In genomic region chr11:72591785-72592490, GRCh38 we compare ENCODE assay signal across 9 cellular contexts.
DNase-seq lines count a peak whose midpoint lies in the region; ATAC-seq lines count a peak whose summit lies in the region.
"Had no signal": no experiment of that assay in that cellular context is flagged by ENCODE, and none has a peak within 500 bp of the region (broad histone marks: within the 10 kb centered on the region; RNA-seq: fewer than 3 reads in every experiment).

No MANE protein-coding gene starts in this region.

- H3K4me1 ChIP-seq in naive thymus-derived CD4-positive, alpha-beta T cell (ENCODE audit: control insufficient read depth in 2 of 2, insufficient read depth in 2 of 2, low read length in 2 of 2): peaks cover 5 to 6% of the 10 kb centered on the region in 2 donors

- ATAC-seq in naive thymus-derived CD4-positive, alpha-beta T cell: peak; percentile 91
- no peak for ATAC-seq in HG03439 (IDR thresholded peaks at IDR 0.05; ENCODE audit: unreplicated experiment)
- ATAC-seq: K562 had no signal

- intact Hi-C loops in naive thymus-derived CD4-positive, alpha-beta T cell (cut with micrococcal nuclease): no loop called here

- CTCF ChIA-PET in naive thymus-derived CD4-positive, alpha-beta T cell (lab: Charles Lee): interaction anchor here (1.3 to 1.5 kb wide), 2 partner anchors 51 to 92 kb away, joined by 3 to 4 read pairs; no protein-coding TSS in a partner anchor

- H3K27ac ChIP-seq in naive thymus-derived CD4-positive, alpha-beta T cell (ENCODE audit: low read depth, low read length): no peak overlapping the region

- peaks cover 0 to 1% (median 0%) of the 10 kb centered on the region in 11 donors for H3K9me3 Mint-ChIP-seq in naive thymus-derived CD4-positive, alpha-beta T cell

- no peaks in the 10 kb centered on the region for H3K36me3 ChIP-seq in naive thymus-derived CD4-positive, alpha-beta T cell (ENCODE audit: control insufficient read depth in 2 of 3, insufficient read depth in 3 of 3, low read length in 3 of 3)

- peak overlapping the region in 4 of 9 donors; percentile 5 to 73 (median 16) for H3K27ac Mint-ChIP-seq in naive thymus-derived CD4-positive, alpha-beta T cell

- peak overlapping the region in 8 of 10 donors; percentile 3 to 86 (median 50) for H3K4me3 Mint-ChIP-seq in naive thymus-derived CD4-positive, alpha-beta T cell

- no peak overlapping the region for H3K4me3 ChIP-seq in naive thymus-derived CD4-positive, alpha-beta T cell (ENCODE audit: low read length)
- H3K4me3 ChIP-seq: K562 had no signal

- peaks cover 0 to 6% of the 10 kb centered on the region in 2 donors for H3K27me3 ChIP-seq in naive thymus-derived CD4-positive, alpha-beta T cell (ENCODE audit: control insufficient read depth in 2 of 2, insufficient read depth in 2 of 2, low read length in 2 of 2)

- H3K27me3 Mint-ChIP-seq in naive thymus-derived CD4-positive, alpha-beta T cell: peaks cover 28 to 79% (median 53%) of the 10 kb centered on the region in 5 donors

- POLR2A ChIA-PET in naive thymus-derived CD4-positive, alpha-beta T cell (lab: Charles Lee): no interaction called here

- DNase-seq in DMS 273 (lab: John Stamatoyannopoulos, UW; ENCODE audit: unreplicated experiment) (peak; percentile 91), NCI-H524 treated with DMSO at 0.1 percent for 48 hours (lab: John Stamatoyannopoulos, UW) (peak; percentile 68), activated T-cell treated with anti-CD3 and anti-CD28 coated beads for 4 hours (peak; percentile 22), NCI-H526 treated with DMSO at 0.1 percent for 48 hours (lab: John Stamatoyannopoulos, UW) (no peak), HuH-7.5 (ENCODE audit: low spot score) (no peak), SIG-M5 treated with dmso at 0.1 percent for 504 hours (lab: John Stamatoyannopoulos, UW; ENCODE audit: unreplicated experiment) (no peak)
- peak in 7 of 9 donors; percentile 46 to 83 (median 58) for DNase-seq in naive thymus-derived CD4-positive, alpha-beta T cell

- H3K4me1 Mint-ChIP-seq in naive thymus-derived CD4-positive, alpha-beta T cell: peaks cover 10 to 34% (median 31%) of the 10 kb centered on the region in 7 donors

- H3K36me3 Mint-ChIP-seq in naive thymus-derived CD4-positive, alpha-beta T cell: peaks cover 0 to 8% (median 0%) of the 10 kb centered on the region in 5 donors

- H3K9me3 ChIP-seq in naive thymus-derived CD4-positive, alpha-beta T cell (ENCODE audit: control insufficient read depth in 2 of 3, low read length in 3 of 3): no peaks in the 10 kb centered on the region

Comparison
In these comparisons a context has a peak if more than half of its experiments do, and no peak if none do; other contexts are left out.
1. DNase-seq: peak in DMS 273 (single experiment), NCI-H524 treated with DMSO at 0.1 percent for 48 hours (single experiment), activated T-cell treated with anti-CD3 and anti-CD28 coated beads for 4 hours (single experiment) and naive thymus-derived CD4-positive, alpha-beta T cell (7 of 9); none in NCI-H526 treated with DMSO at 0.1 percent for 48 hours (single experiment), HuH-7.5 (single experiment) and SIG-M5 treated with dmso at 0.1 percent for 504 hours (single experiment).